In the genomic region with DNA sequence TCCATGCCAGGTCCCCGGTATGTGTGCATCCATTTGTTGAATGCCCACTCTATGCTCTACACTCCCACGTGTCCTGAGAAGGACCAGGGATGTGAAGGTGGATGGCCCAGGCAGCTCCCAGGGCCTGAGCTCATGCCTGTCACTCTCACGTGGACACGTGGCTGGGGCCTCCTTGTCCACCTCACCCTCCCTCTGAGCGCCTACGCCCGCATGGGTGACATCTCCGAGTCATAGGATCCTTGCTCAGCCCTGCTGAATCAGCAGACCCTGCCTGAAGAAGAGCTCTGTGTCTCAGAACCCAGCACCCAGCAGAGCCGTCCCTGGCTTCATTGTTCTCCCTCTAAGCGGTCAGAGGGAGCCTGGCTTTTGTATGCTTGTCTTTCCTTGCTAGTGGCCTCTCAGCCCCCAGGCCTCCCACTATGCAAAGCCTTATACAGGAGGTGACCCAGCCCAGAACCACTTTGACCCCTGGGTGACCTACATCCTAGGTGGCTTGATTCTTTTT, we compare ENCODE assay signal across 1 cellular context.
TF ChIP-seq lines count a peak whose summit lies in the region.

No MANE protein-coding gene starts in this region.

TF ChIP-seq in K562, 482 proteins besides CTCF, POLR2A, EP300 and RAD21 (continued from another document and continues in another):
- TF ChIP-seq, protein P1, sequence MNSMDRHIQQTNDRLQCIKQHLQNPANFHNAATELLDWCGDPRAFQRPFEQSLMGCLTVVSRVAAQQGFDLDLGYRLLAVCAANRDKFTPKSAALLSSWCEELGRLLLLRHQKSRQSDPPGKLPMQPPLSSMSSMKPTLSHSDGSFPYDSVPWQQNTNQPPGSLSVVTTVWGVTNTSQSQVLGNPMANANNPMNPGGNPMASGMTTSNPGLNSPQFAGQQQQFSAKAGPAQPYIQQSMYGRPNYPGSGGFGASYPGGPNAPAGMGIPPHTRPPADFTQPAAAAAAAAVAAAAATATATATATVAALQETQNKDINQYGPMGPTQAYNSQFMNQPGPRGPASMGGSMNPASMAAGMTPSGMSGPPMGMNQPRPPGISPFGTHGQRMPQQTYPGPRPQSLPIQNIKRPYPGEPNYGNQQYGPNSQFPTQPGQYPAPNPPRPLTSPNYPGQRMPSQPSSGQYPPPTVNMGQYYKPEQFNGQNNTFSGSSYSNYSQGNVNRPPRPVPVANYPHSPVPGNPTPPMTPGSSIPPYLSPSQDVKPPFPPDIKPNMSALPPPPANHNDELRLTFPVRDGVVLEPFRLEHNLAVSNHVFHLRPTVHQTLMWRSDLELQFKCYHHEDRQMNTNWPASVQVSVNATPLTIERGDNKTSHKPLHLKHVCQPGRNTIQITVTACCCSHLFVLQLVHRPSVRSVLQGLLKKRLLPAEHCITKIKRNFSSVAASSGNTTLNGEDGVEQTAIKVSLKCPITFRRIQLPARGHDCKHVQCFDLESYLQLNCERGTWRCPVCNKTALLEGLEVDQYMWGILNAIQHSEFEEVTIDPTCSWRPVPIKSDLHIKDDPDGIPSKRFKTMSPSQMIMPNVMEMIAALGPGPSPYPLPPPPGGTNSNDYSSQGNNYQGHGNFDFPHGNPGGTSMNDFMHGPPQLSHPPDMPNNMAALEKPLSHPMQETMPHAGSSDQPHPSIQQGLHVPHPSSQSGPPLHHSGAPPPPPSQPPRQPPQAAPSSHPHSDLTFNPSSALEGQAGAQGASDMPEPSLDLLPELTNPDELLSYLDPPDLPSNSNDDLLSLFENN (IDR thresholded peaks at IDR 0.05; ENCODE audit: low read depth in 2 of 2, low read length in 2 of 2), result no peak
- TF ChIP-seq ZNF197 (CRISPR knock-in tag; IDR thresholded peaks at IDR 0.05; ENCODE audit: low read depth) (no peak), ELF1 (tag; IDR thresholded peaks at IDR 0.05) (no peak), UBTF (IDR thresholded peaks at IDR 0.05; ENCODE audit: borderline replicate concordance in 1 of 2, low read depth in 2 of 2, low read length in 2 of 2) (0 out of 4 replicates have a peak, but pooled peaks of 1 of the 2 experiments have one; percentile 36), ZBTB40 (IDR thresholded peaks at IDR 0.05) (no peak), ZBTB40 (CRISPR knock-in tag; IDR thresholded peaks at IDR 0.05) (no peak), SMC3 (conservative IDR thresholded peaks at IDR 0.05; ENCODE audit: insufficient read depth, low read depth, low read length) (no peak), ZNF75A (CRISPR knock-in tag; IDR thresholded peaks at IDR 0.05) (no peak), E2F8 (IDR thresholded peaks at IDR 0.05; ENCODE audit: low read depth, partially characterized antibody) (no peak), TAF1 (IDR thresholded peaks at IDR 0.05; ENCODE audit: control insufficient read depth, extremely low read depth, insufficient read depth, low read length, severe bottlenecking) (no peak), DPF2 (IDR thresholded peaks at IDR 0.05) (no peak), SNAPC5 (CRISPR knock-in tag; IDR thresholded peaks at IDR 0.05) (no peak), ZBTB1 (CRISPR knock-in tag; IDR thresholded peaks at IDR 0.05; ENCODE audit: borderline replicate concordance, low read depth) (no peak), MYC (IDR thresholded peaks at IDR 0.05; ENCODE audit: low read depth, low read length) (peak; percentile 78), MYC (CRISPR knock-in tag; IDR thresholded peaks at IDR 0.05; ENCODE audit: borderline replicate concordance, low read depth) (no peak), GTF2E2 (tag; IDR thresholded peaks at IDR 0.05) (no peak), TARDBP (IDR thresholded peaks at IDR 0.05) (no peak), ZFX (CRISPR knock-in tag; IDR thresholded peaks at IDR 0.05) (peak; percentile 54), ZNF146 (CRISPR knock-in tag; IDR thresholded peaks at IDR 0.05; ENCODE audit: unreplicated experiment) (no peak), GABPB2 (CRISPR knock-in tag; conservative IDR thresholded peaks at IDR 0.05) (no peak), ZBTB7A (IDR thresholded peaks at IDR 0.05; ENCODE audit: borderline replicate concordance, control insufficient read depth, low read depth, low read length) (no peak), SP2 (IDR thresholded peaks at IDR 0.05; ENCODE audit: extremely low read depth, low read depth, low read length, poor library complexity, severe bottlenecking) (no peak), XRCC4 (IDR thresholded peaks at IDR 0.05; ENCODE audit: extremely low read depth, insufficient read depth, insufficient read length) (no peak), SMARCE1 (IDR thresholded peaks at IDR 0.05) (no peak), ERF (CRISPR knock-in tag; IDR thresholded peaks at IDR 0.05) (no peak)
- TF ChIP-seq, protein P2, sequence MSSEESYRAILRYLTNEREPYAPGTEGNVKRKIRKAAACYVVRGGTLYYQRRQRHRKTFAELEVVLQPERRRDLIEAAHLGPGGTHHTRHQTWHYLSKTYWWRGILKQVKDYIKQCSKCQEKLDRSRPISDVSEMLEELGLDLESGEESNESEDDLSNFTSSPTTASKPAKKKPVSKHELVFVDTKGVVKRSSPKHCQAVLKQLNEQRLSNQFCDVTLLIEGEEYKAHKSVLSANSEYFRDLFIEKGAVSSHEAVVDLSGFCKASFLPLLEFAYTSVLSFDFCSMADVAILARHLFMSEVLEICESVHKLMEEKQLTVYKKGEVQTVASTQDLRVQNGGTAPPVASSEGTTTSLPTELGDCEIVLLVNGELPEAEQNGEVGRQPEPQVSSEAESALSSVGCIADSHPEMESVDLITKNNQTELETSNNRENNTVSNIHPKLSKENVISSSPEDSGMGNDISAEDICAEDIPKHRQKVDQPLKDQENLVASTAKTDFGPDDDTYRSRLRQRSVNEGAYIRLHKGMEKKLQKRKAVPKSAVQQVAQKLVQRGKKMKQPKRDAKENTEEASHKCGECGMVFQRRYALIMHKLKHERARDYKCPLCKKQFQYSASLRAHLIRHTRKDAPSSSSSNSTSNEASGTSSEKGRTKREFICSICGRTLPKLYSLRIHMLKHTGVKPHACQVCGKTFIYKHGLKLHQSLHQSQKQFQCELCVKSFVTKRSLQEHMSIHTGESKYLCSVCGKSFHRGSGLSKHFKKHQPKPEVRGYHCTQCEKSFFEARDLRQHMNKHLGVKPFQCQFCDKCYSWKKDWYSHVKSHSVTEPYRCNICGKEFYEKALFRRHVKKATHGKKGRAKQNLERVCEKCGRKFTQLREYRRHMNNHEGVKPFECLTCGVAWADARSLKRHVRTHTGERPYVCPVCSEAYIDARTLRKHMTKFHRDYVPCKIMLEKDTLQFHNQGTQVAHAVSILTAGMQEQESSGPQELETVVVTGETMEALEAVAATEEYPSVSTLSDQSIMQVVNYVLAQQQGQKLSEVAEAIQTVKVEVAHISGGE (CRISPR knock-in tag; IDR thresholded peaks at IDR 0.05), result no peak
- TF ChIP-seq, protein P3, sequence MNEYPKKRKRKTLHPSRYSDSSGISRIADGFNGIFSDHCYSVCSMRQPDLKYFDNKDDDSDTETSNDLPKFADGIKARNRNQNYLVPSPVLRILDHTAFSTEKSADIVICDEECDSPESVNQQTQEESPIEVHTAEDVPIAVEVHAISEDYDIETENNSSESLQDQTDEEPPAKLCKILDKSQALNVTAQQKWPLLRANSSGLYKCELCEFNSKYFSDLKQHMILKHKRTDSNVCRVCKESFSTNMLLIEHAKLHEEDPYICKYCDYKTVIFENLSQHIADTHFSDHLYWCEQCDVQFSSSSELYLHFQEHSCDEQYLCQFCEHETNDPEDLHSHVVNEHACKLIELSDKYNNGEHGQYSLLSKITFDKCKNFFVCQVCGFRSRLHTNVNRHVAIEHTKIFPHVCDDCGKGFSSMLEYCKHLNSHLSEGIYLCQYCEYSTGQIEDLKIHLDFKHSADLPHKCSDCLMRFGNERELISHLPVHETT (CRISPR knock-in tag; conservative IDR thresholded peaks at IDR 0.05 in 1 of 2, IDR thresholded peaks at IDR 0.05 in 1 of 2), result no peak
